ENCODE assay signal across 1 cellular context in the genomic region with DNA sequence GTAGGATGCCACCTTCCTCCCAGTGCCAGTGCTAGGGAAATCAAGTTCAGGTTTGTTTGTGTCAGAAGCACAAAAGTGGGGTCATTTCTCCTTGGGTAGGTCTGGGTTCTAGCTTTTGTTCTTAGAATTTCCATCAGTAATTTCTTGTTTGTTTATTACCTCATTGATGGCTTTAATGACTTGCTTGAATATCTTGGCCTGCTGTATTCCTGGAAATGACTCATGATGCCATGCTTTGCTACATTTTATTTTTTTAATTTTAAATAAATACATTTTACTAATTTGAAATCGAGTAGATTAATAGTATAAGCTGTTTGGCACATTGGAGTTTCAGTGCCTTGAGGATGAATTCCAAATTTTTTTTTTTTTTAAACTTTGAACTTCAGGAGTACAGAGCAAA.
TF ChIP-seq lines count a peak whose summit lies in the region.

No MANE protein-coding gene starts in this region.

TF ChIP-seq in GM23338, 12 proteins besides CTCF, POLR2A, EP300 and RAD21 (continued from another document):
- no peak for TF ChIP-seq ZNF462 (CRISPR knock-in tag; IDR thresholded peaks at IDR 0.05)
